In the genomic region with DNA sequence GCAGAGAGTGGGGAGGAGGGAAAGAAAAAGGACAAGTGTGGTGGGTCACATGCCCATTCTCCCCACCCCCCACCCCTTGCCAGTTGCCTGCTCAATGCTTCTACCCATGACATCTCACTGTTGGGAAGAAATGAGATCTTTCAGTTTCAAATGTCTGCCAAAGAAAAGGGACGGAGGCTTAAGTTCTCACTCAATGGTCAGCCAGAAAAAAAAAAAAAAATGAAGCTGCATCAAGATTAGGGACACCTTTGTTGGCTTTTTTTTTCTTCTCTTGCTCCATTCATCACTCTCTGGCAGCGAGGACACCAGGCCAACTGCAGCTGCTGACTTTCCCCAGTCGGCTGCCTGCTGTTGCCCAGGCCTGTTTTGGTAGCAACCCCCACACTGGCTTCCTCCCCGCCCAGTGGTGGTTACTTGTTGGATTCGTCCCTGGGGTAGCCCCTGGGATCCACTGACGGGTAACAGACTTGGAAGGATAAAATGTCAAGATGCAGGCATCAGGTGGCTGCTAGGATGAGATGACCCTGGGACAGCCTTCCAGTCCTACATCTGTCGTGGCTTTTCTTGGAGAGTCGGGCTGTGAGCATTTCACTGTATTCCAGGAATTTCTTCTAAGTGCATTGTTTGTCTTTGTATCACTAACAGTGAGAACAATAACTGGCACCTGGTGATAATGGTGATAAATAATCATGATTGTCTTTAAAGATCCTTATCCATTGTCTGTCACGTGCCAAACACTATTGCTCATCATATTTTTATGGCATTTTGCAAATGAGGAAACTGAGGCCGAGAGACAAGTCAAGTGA, we compare ENCODE assay signal across 1 cellular context.
TF ChIP-seq lines count a peak whose summit lies in the region.

No MANE protein-coding gene starts in this region.

TF ChIP-seq in SK-N-SH, 30 proteins besides CTCF, POLR2A, EP300 and RAD21 (continued from another document):
- TF ChIP-seq, protein P1, sequence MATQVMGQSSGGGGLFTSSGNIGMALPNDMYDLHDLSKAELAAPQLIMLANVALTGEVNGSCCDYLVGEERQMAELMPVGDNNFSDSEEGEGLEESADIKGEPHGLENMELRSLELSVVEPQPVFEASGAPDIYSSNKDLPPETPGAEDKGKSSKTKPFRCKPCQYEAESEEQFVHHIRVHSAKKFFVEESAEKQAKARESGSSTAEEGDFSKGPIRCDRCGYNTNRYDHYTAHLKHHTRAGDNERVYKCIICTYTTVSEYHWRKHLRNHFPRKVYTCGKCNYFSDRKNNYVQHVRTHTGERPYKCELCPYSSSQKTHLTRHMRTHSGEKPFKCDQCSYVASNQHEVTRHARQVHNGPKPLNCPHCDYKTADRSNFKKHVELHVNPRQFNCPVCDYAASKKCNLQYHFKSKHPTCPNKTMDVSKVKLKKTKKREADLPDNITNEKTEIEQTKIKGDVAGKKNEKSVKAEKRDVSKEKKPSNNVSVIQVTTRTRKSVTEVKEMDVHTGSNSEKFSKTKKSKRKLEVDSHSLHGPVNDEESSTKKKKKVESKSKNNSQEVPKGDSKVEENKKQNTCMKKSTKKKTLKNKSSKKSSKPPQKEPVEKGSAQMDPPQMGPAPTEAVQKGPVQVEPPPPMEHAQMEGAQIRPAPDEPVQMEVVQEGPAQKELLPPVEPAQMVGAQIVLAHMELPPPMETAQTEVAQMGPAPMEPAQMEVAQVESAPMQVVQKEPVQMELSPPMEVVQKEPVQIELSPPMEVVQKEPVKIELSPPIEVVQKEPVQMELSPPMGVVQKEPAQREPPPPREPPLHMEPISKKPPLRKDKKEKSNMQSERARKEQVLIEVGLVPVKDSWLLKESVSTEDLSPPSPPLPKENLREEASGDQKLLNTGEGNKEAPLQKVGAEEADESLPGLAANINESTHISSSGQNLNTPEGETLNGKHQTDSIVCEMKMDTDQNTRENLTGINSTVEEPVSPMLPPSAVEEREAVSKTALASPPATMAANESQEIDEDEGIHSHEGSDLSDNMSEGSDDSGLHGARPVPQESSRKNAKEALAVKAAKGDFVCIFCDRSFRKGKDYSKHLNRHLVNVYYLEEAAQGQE (IDR thresholded peaks at IDR 0.05; ENCODE audit: low read depth, low read length), result no peak
- no peak for TF ChIP-seq FOXJ3 (CRISPR knock-in tag; IDR thresholded peaks at IDR 0.05)
